ENCODE assay signal across 8 cellular contexts in the genomic region with DNA sequence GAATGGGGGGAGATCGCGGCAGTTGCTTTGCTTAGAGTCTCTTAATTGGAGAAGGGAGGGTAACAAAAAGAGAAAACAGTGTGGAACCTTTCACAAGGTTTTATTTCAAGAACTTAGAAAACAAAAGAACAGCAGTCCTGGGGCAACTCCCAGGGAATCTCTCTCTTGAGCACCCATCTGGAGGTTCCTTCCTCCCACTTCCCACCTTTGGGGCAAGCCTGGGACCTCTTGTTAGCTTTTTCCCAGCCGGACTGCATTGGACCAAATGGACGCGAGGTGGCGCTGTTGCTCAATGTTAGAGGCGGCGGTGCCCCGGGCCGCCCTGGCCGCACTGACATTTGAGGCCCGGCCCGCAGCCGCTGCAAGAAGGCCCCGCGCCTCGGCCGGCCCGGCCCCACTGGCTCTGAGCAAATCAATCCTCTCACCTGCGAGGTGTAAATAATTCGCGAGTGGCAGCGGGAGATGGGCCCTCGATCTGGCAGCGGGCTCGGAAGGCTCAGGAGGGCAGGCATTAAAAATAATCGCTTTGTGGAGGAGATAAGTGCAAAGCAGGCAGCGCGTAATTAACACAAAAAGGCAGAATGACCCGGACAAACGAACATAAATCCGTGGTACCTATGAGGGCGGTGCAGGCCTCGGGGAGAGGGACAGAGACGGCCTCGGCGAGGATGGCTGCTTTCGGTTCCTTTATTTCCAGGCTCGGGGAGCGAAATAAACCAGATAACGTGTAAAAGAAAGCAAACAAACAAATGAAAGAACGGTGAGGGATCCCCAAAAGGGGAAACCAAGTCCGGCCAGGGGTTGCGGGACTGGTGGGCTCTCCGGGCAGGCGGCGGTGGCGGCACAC. TPM values are rescaled to one million over a fixed set of nuclear protein-coding genes. Genes with fewer than 3 reads are reported as not detected.
DNase-seq lines count a peak whose midpoint lies in the region; ATAC-seq and TF ChIP-seq lines count a peak whose summit lies in the region.

No MANE protein-coding gene starts in this region.

- H3K27me3 ChIP-seq in CD8-positive, alpha-beta memory T cell (ENCODE audit: insufficient read depth, low read length, poor library complexity, severe bottlenecking), result peaks cover 83% of the 10 kb centered on the region
- peaks cover 51 to 62% of the 10 kb centered on the region in 2 donors for H3K27me3 ChIP-seq in right atrium auricular region

- peaks cover 20 to 47% (median 20%) of the 10 kb centered on the region in 3 donors for H3K4me1 Mint-ChIP-seq in CD8-positive, alpha-beta memory T cell
- peaks cover 14% of the 10 kb centered on the region for H3K4me1 Mint-ChIP-seq in T-helper 1 cell treated with Interleukin-12 subunit alpha and Interleukin-12 subunit beta and Interleukin-4 antibody, amounts not matched to agents 30 μg/mL and 1 μg/mL, for 36 hours (ENCODE audit: low read depth)

- peaks cover 78 to 99% of the 10 kb centered on the region in 2 donors for H3K27me3 Mint-ChIP-seq in CD8-positive, alpha-beta memory T cell
- H3K27me3 Mint-ChIP-seq in T-helper 1 cell treated with Interleukin-12 subunit alpha and Interleukin-12 subunit beta and Interleukin-4 antibody, amounts not matched to agents 30 μg/mL and 1 μg/mL, for 36 hours (ENCODE audit: low read depth), result peaks cover 99% of the 10 kb centered on the region

- peak overlapping the region; percentile 66 to 93 (median 77) for H3K4me3 Mint-ChIP-seq in CD8-positive, alpha-beta memory T cell
- H3K4me3 Mint-ChIP-seq in T-helper 1 cell treated with Interleukin-12 subunit alpha and Interleukin-12 subunit beta and Interleukin-4 antibody, amounts not matched to agents 30 μg/mL and 1 μg/mL, for 36 hours, result peak overlapping the region; percentile 83

- H3K4me1 ChIP-seq in CD8-positive, alpha-beta memory T cell (ENCODE audit: insufficient read depth, low read length), result peaks cover 20% of the 10 kb centered on the region
- peaks cover 0 to 18% of the 10 kb centered on the region in 2 donors for H3K4me1 ChIP-seq in right atrium auricular region

- H3K36me3 Mint-ChIP-seq in CD8-positive, alpha-beta memory T cell, result no peaks in the 10 kb centered on the region
- no peaks in the 10 kb centered on the region for H3K36me3 Mint-ChIP-seq in T-helper 1 cell treated with Interleukin-12 subunit alpha and Interleukin-12 subunit beta and Interleukin-4 antibody, amounts not matched to agents 30 μg/mL and 1 μg/mL, for 36 hours (ENCODE audit: low read depth)

- H3K9me3 Mint-ChIP-seq in CD8-positive, alpha-beta memory T cell, result peaks cover 0 to 4% (median 0%) of the 10 kb centered on the region in 5 donors
- no peaks in the 10 kb centered on the region for H3K9me3 Mint-ChIP-seq in T-helper 1 cell treated with Interleukin-12 subunit alpha and Interleukin-12 subunit beta and Interleukin-4 antibody, amounts not matched to agents 30 μg/mL and 1 μg/mL, for 36 hours

- peak; percentile 86 to 98 for TF ChIP-seq CTCF in right atrium auricular region (IDR thresholded peaks at IDR 0.05)

- peak; percentile 63 for ATAC-seq in GM21360 (IDR thresholded peaks at IDR 0.05; ENCODE audit: unreplicated experiment)
- peak; percentile 82 for ATAC-seq in sciatic nerve
- ATAC-seq in HG02610 (IDR thresholded peaks at IDR 0.05; ENCODE audit: unreplicated experiment), result no peak

- POLR2A ChIA-PET in CD8-positive, alpha-beta memory T cell (lab: Charles Lee), result interaction anchor here (0.6 kb wide), 1 partner anchor 296 kb away, joined by 4 read pairs; no protein-coding TSS in a partner anchor

- peak overlapping the region in 5 of 8 donors; percentile 14 to 73 (median 68) for H3K27ac Mint-ChIP-seq in CD8-positive, alpha-beta memory T cell
- no peak overlapping the region for H3K27ac Mint-ChIP-seq in T-helper 1 cell treated with Interleukin-12 subunit alpha and Interleukin-12 subunit beta and Interleukin-4 antibody, amounts not matched to agents 30 μg/mL and 1 μg/mL, for 36 hours

- no peaks in the 10 kb centered on the region for H3K36me3 ChIP-seq in CD8-positive, alpha-beta memory T cell (ENCODE audit: insufficient read depth, low read length)
- H3K36me3 ChIP-seq in right atrium auricular region, result no peaks in the 10 kb centered on the region

- CTCF ChIA-PET in CD8-positive, alpha-beta memory T cell (lab: Charles Lee), result interaction anchor here (0.7 to 15.2 kb wide), 19 partner anchors 9 to 209 kb away, joined by 3 to 216 read pairs (median 4); a partner anchor contains a TSS

- no peak overlapping the region for H3K27ac ChIP-seq in CD8-positive, alpha-beta memory T cell (ENCODE audit: low read depth, low read length)
- H3K27ac ChIP-seq in right atrium auricular region, result no peak overlapping the region

- H3K9me3 ChIP-seq in CD8-positive, alpha-beta memory T cell (ENCODE audit: low read length), result no peaks in the 10 kb centered on the region
- no peaks in the 10 kb centered on the region for H3K9me3 ChIP-seq in right atrium auricular region

- intact Hi-C loops in sciatic nerve (cut with DNase I), result loop anchor here (5.0 kb wide), 1 partner anchor 196 kb away; no protein-coding TSS in a partner anchor

- H3K4me3 ChIP-seq in CD8-positive, alpha-beta memory T cell (ENCODE audit: low read length), result peak overlapping the region; percentile 51
- H3K4me3 ChIP-seq in right atrium auricular region, result peak overlapping the region in 1 of 2 donors; percentile 30

- DNase-seq in CD8-positive, alpha-beta memory T cell, result peak; percentile 75 to 87 (median 82)
- peak; percentile 78 for DNase-seq in M059J (ENCODE audit: low read depth)
- peak; percentile 30 for DNase-seq in amniotic stem cell (lab: John Stamatoyannopoulos, UW)
- DNase-seq in right atrium auricular region (ENCODE audit: low spot score), result peak; percentile 91
- peak; percentile 96 for DNase-seq in sciatic nerve (ENCODE audit: low spot score)

RNA-seq across cellular contexts. Expression of a gene that starts 2.7 kb away (rescaled TPM):
- total RNA-seq in CD8-positive, alpha-beta memory T cell, result not detected
- polyA plus RNA-seq in CD8-positive, alpha-beta memory T cell, result not detected
- 0.84 and 1.2 TPM in 2 replicates for total RNA-seq in M059J (2014; rRNA removed; shearing (Covaris generic))
- total RNA-seq in right atrium auricular region (not detected), sciatic nerve (7.0 TPM)

RNA-seq across cellular contexts. Expression of a gene that starts 6.1 kb away (rescaled TPM):
- not detected for total RNA-seq in CD8-positive, alpha-beta memory T cell
- not detected for polyA plus RNA-seq in CD8-positive, alpha-beta memory T cell
- total RNA-seq in M059J (2014; rRNA removed; shearing (Covaris generic)), result 4.9 and 5.7 TPM in 2 replicates
- total RNA-seq in right atrium auricular region, result not detected
- 10.2 TPM for total RNA-seq in sciatic nerve

RNA-seq across cellular contexts. Expression of a gene that starts 21.1 kb away (rescaled TPM):
- not detected for total RNA-seq in CD8-positive, alpha-beta memory T cell
- polyA plus RNA-seq in CD8-positive, alpha-beta memory T cell, result not detected
- total RNA-seq in M059J (2014; rRNA removed; shearing (Covaris generic)), result 15.0 and 15.3 TPM in 2 replicates
- total RNA-seq in right atrium auricular region (not detected), sciatic nerve (17.2 TPM)

RNA-seq across cellular contexts. Expression of a gene that starts 22.2 kb away (rescaled TPM):
- total RNA-seq in CD8-positive, alpha-beta memory T cell, result not detected
- polyA plus RNA-seq in CD8-positive, alpha-beta memory T cell, result not detected
- total RNA-seq in M059J (2014; rRNA removed; shearing (Covaris generic)), result 2.5 and 5.2 TPM in 2 replicates
- total RNA-seq in right atrium auricular region (not detected), sciatic nerve (35.3 TPM)

RNA-seq across cellular contexts. Expression of a gene that starts 26.8 kb away (rescaled TPM):
- total RNA-seq in CD8-positive, alpha-beta memory T cell, result not detected
- not detected for polyA plus RNA-seq in CD8-positive, alpha-beta memory T cell
- 0.25 TPM in 1 of 2 replicates, not detected in the other for total RNA-seq in M059J (2014; rRNA removed; shearing (Covaris generic))
- under 1 TPM in 1 of 2 donors, not detected in 1; 0.33 TPM for total RNA-seq in right atrium auricular region
- total RNA-seq in sciatic nerve, result 5.6 TPM

Comparison
In these comparisons a context has a peak if more than half of its experiments do, and no peak if none do; other contexts are left out.
1. DNase-seq: peak in every context shown above with its lines; median percentile 96 in sciatic nerve; 91 in right atrium auricular region; 82 in CD8-positive, alpha-beta memory T cell; 78 in M059J; 30 in amniotic stem cell.
2. RNA of a gene that starts 21.1 kb away (total RNA-seq): 17.2 TPM in sciatic nerve (single experiment) and 15.0 to 15.3 TPM in M059J; not detected in CD8-positive, alpha-beta memory T cell and not detected in right atrium auricular region; every median in the first group is over 10 times any median in the second.